Comparison of ENCODE assay signal across 1 cellular context in the genomic region with DNA sequence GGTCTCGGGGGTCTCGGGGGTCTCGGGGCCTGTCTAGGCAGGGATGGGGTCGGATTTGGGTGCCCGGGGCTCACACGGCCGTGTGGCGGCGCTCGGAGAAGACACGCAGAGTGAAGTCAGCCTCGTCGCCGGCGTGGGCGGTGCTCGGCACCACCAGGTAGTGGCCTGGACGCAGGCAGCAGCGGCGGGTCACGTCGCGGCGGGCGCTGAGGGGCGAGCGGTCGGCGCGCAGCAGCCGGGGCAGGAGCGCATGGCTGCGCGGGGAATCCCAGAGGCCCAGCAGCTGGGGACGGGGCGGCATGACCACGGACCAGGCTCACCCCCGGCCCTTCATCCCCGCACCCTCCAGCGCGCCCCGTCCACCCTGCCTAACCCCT.
TF ChIP-seq lines count a peak whose summit lies in the region.

No MANE protein-coding gene starts in this region.

TF ChIP-seq in GM23338, 12 proteins besides CTCF, POLR2A, EP300 and RAD21 (continued from another document):
- TF ChIP-seq, protein P1, sequence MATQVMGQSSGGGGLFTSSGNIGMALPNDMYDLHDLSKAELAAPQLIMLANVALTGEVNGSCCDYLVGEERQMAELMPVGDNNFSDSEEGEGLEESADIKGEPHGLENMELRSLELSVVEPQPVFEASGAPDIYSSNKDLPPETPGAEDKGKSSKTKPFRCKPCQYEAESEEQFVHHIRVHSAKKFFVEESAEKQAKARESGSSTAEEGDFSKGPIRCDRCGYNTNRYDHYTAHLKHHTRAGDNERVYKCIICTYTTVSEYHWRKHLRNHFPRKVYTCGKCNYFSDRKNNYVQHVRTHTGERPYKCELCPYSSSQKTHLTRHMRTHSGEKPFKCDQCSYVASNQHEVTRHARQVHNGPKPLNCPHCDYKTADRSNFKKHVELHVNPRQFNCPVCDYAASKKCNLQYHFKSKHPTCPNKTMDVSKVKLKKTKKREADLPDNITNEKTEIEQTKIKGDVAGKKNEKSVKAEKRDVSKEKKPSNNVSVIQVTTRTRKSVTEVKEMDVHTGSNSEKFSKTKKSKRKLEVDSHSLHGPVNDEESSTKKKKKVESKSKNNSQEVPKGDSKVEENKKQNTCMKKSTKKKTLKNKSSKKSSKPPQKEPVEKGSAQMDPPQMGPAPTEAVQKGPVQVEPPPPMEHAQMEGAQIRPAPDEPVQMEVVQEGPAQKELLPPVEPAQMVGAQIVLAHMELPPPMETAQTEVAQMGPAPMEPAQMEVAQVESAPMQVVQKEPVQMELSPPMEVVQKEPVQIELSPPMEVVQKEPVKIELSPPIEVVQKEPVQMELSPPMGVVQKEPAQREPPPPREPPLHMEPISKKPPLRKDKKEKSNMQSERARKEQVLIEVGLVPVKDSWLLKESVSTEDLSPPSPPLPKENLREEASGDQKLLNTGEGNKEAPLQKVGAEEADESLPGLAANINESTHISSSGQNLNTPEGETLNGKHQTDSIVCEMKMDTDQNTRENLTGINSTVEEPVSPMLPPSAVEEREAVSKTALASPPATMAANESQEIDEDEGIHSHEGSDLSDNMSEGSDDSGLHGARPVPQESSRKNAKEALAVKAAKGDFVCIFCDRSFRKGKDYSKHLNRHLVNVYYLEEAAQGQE (IDR thresholded peaks at IDR 0.05; ENCODE audit: unreplicated experiment) = no peak
- TF ChIP-seq EZH2phosphoT487 (IDR thresholded peaks at IDR 0.05; ENCODE audit: unreplicated experiment) = no peak
- no peak for TF ChIP-seq EZH2 (IDR thresholded peaks at IDR 0.05; ENCODE audit: low read depth, unreplicated experiment)
- no peak for TF ChIP-seq ZNF331 (CRISPR knock-in tag; IDR thresholded peaks at IDR 0.05; ENCODE audit: low read depth)
- no peak for TF ChIP-seq STAT1 (IDR thresholded peaks at IDR 0.05; ENCODE audit: unreplicated experiment)
- TF ChIP-seq, protein P2, sequence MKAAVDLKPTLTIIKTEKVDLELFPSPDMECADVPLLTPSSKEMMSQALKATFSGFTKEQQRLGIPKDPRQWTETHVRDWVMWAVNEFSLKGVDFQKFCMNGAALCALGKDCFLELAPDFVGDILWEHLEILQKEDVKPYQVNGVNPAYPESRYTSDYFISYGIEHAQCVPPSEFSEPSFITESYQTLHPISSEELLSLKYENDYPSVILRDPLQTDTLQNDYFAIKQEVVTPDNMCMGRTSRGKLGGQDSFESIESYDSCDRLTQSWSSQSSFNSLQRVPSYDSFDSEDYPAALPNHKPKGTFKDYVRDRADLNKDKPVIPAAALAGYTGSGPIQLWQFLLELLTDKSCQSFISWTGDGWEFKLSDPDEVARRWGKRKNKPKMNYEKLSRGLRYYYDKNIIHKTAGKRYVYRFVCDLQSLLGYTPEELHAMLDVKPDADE (IDR thresholded peaks at IDR 0.05) = no peak
- TF ChIP-seq NANOG (IDR thresholded peaks at IDR 0.05; ENCODE audit: borderline replicate concordance) = no peak
- no peak for TF ChIP-seq CREB1 (CRISPR knock-in tag; IDR thresholded peaks at IDR 0.05; ENCODE audit: low read depth)
TF ChIP-seq in GM23338: peak in this region for 0.
